Comparison of ENCODE assay signal across 8 cellular contexts in the genomic region with DNA sequence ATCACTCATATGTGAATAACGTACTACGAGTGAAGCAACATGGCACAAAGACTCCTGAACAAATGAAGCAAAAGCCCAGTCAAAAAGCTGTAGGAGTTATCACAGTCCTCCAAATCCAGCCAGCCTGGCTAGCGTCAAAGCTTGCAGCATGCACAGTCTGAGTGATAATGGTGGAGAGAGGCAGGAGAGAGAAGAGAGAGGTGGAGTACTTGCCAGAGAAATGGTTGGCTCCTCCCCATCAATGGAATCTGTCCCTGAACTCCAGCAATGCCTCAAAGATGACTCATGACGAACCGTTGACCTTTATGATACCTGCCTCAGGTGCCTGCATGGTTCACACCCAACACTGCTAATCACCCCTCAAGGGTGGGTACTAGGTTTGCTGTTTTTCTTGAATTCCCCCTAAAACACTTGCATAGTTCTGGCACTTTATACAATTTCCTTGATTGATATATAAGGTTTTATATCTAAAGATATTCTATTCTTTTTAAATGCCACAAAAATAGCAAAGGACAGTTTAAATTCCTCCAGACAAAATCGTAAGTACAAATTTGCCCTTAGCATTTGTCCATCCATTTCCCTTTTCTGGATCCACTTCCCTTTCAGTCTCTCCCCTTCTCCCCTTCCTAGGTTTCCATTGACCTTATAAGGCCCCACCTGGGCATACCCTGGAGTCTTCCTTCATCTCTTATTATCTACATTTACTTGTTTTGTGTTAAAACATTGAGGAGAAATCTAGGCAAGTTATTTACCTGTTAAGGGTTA. TPM values are rescaled to one million over a fixed set of nuclear protein-coding genes. Genes with fewer than 3 reads are reported as not detected.
DNase-seq lines count a peak whose midpoint lies in the region; ATAC-seq and TF ChIP-seq lines count a peak whose summit lies in the region.

No MANE protein-coding gene starts in this region.

- H3K4me3 ChIP-seq in GM23248 (no peak overlapping the region), gastrocnemius medialis (no peak overlapping the region), lower leg skin (ENCODE audit: low read depth, poor library complexity, severe bottlenecking) (no peak overlapping the region)

- no peaks in the 10 kb centered on the region for H4K20me1 ChIP-seq in GM23248 (ENCODE audit: insufficient read depth)

- TF ChIP-seq CTCF in WTC11 (IDR thresholded peaks at IDR 0.05) (no peak), gastrocnemius medialis (IDR thresholded peaks at IDR 0.05 in 4 of 5, conservative IDR thresholded peaks at IDR 0.05 in 1 of 5) (no peak), lower leg skin (IDR thresholded peaks at IDR 0.05) (no peak), GM10248 (IDR thresholded peaks at IDR 0.05; ENCODE audit: control extremely low read depth, extremely low read depth, low read depth, missing control alignments) (no peak)

- H3K9me2 ChIP-seq in GM23248 (ENCODE audit: insufficient read depth), result no peaks in the 10 kb centered on the region

- no peak overlapping the region for H3K4me2 ChIP-seq in GM23248 (ENCODE audit: unreplicated experiment)

- in situ Hi-C loops in GM23248 (cut with MboI), result no loop called here
- in situ Hi-C loops in gastrocnemius medialis (cut with MboI; ENCODE audit: low sequenced_read_pairs in 4 of 4), result no loop called here

- H3K36me3 ChIP-seq in GM23248 (ENCODE audit: low read depth), result no peaks in the 10 kb centered on the region
- H3K36me3 ChIP-seq in gastrocnemius medialis, result no peaks in the 10 kb centered on the region

- H3K4me1 Mint-ChIP-seq in WTC11, result peaks cover 14% of the 10 kb centered on the region

- ATAC-seq in WTC11 (peak; percentile 62), Right ventricle myocardium superior (ENCODE audit: poor library complexity) (peak; percentile 64), gastrocnemius medialis (no peak), GM18907 (IDR thresholded peaks at IDR 0.05; ENCODE audit: unreplicated experiment) (no peak)

- H3F3A ChIP-seq in GM23248 (ENCODE audit: insufficient read depth), result peaks cover 30% of the 10 kb centered on the region

- H2AFZ ChIP-seq in GM23248, result peak overlapping the region; percentile 69

- no peaks in the 10 kb centered on the region for H3K79me2 ChIP-seq in GM23248 (ENCODE audit: insufficient read depth)

- no peaks in the 10 kb centered on the region; the same call in 1 of the 2 replicates for H3K27me3 Mint-ChIP-seq in WTC11 (ENCODE audit: low read depth)

- H3K9me3 ChIP-seq in GM23248 (ENCODE audit: low read depth) (no peaks in the 10 kb centered on the region), gastrocnemius medialis (no peaks in the 10 kb centered on the region)

- intact Hi-C loops in Right ventricle myocardium superior (cut with DNase I), result no loop called here
- intact Hi-C loops in gastrocnemius medialis (cut with DNase I; ENCODE audit: low total_unique reads), result loop anchor here (5.0 kb wide), 1 partner anchor 49 kb away; no protein-coding TSS in a partner anchor
- intact Hi-C loops in lower leg skin (cut with DNase I; ENCODE audit: low total_unique reads), result no loop called here

- H3K27me3 ChIP-seq in GM23248 (replicated peaks; ENCODE audit: insufficient read depth) (no peaks in the 10 kb centered on the region), gastrocnemius medialis (no peaks in the 10 kb centered on the region)

- DNase-seq in GM23248, result no peak
- DNase-seq in WTC11 (ENCODE audit: low spot score), result no peak
- no peak for DNase-seq in Right ventricle myocardium superior
- DNase-seq in gastrocnemius medialis, result no peak
- DNase-seq in NCI-H2196 treated with DMSO at 0.1 percent for 48 hours (lab: John Stamatoyannopoulos, UW; ENCODE audit: unreplicated experiment), result no peak
- DNase-seq in lower leg skin (ENCODE audit: low spot score in 2 of 2), result no peak
- no peak for DNase-seq in GM10248 (ENCODE audit: extremely low spot score)

- H3K27ac ChIP-seq in GM23248 (peak overlapping the region; percentile 78), gastrocnemius medialis (peak overlapping the region; percentile 59 to 76 (median 68))

- POLR2A ChIA-PET in WTC11 (lab: Charles Lee), result no interaction called here
- POLR2A ChIA-PET in GM10248 (lab: Yijun Ruan, JAX), result no interaction called here

- H3K4me1 ChIP-seq in GM23248 (ENCODE audit: insufficient read depth) (peaks cover 29% of the 10 kb centered on the region), gastrocnemius medialis (peaks cover 7 to 24% of the 10 kb centered on the region in 2 donors)

- WGBS in GM23248 (ENCODE audit: low coverage in 1 of 2, low lambda C conversion rate in 2 of 2, missing lambda C conversion rate in 2 of 2), 2 experiments, result 90 to 93% methylated on average over 6 of the region's 6 CpGs
- 68 to 71% methylated on average over 6 of the region's 6 CpGs for WGBS in lower leg skin, 2 donors

- H3K4me3 Mint-ChIP-seq in WTC11, result no peak overlapping the region

- H3K9ac ChIP-seq in GM23248, result peak overlapping the region; percentile 13; the same call in 1 of the 2 replicates

- CTCF ChIA-PET in WTC11 (lab: Charles Lee), result interaction anchor here (1.0 kb wide), 1 partner anchor 15 kb away, joined by 3 read pairs; no protein-coding TSS in a partner anchor
- CTCF ChIA-PET in GM10248 (lab: Yijun Ruan, JAX), result interaction anchor here (1.1 to 1.5 kb wide), 2 partner anchors 10 to 44 kb away, joined by 3 to 4 read pairs; a partner anchor contains a TSS

- H3K9me3 Mint-ChIP-seq in WTC11, result no peaks in the 10 kb centered on the region

- no peak overlapping the region for H3K27ac Mint-ChIP-seq in WTC11

- no peak for TF ChIP-seq POLR2A in gastrocnemius medialis (IDR thresholded peaks at IDR 0.05)
- TF ChIP-seq POLR2A in lower leg skin (IDR thresholded peaks at IDR 0.05), result no peak

- H3K36me3 Mint-ChIP-seq in WTC11, result no peaks in the 10 kb centered on the region

TF ChIP-seq in WTC11, 78 proteins besides CTCF, POLR2A, EP300 and RAD21 (continues in another document):
- TF ChIP-seq ZNF232 (CRISPR knock-in tag; IDR thresholded peaks at IDR 0.05) (no peak), IRF2 (CRISPR knock-in tag; IDR thresholded peaks at IDR 0.05; ENCODE audit: borderline replicate concordance, low read depth) (no peak), SMAD3 (CRISPR knock-in tag; IDR thresholded peaks at IDR 0.05; ENCODE audit: borderline replicate concordance) (no peak), ZNF219 (CRISPR knock-in tag; IDR thresholded peaks at IDR 0.05; ENCODE audit: borderline replicate concordance) (no peak), CREM (CRISPR knock-in tag; IDR thresholded peaks at IDR 0.05) (no peak), ATF1 (CRISPR knock-in tag; IDR thresholded peaks at IDR 0.05) (no peak), ESRRA (CRISPR knock-in tag; IDR thresholded peaks at IDR 0.05; ENCODE audit: borderline replicate concordance) (no peak)
- TF ChIP-seq, protein P1, sequence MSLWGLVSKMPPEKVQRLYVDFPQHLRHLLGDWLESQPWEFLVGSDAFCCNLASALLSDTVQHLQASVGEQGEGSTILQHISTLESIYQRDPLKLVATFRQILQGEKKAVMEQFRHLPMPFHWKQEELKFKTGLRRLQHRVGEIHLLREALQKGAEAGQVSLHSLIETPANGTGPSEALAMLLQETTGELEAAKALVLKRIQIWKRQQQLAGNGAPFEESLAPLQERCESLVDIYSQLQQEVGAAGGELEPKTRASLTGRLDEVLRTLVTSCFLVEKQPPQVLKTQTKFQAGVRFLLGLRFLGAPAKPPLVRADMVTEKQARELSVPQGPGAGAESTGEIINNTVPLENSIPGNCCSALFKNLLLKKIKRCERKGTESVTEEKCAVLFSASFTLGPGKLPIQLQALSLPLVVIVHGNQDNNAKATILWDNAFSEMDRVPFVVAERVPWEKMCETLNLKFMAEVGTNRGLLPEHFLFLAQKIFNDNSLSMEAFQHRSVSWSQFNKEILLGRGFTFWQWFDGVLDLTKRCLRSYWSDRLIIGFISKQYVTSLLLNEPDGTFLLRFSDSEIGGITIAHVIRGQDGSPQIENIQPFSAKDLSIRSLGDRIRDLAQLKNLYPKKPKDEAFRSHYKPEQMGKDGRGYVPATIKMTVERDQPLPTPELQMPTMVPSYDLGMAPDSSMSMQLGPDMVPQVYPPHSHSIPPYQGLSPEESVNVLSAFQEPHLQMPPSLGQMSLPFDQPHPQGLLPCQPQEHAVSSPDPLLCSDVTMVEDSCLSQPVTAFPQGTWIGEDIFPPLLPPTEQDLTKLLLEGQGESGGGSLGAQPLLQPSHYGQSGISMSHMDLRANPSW (CRISPR knock-in tag; conservative IDR thresholded peaks at IDR 0.05; ENCODE audit: low read depth), result no peak

RNA-seq across cellular contexts. Expression of a gene that starts 10.2 kb away (rescaled TPM):
- 8.3 and 8.5 TPM in 2 replicates for total RNA-seq in GM23248 (2014; rRNA removed; shearing (Covaris generic))
- polyA plus RNA-seq in GM23248 (2016; fragmentation: Nextera tagmentation; extraction: Ambion mirVana), result 10.4 and 13.4 TPM in 2 replicates
- total RNA-seq in WTC11 (2021) (0.80 to 2.3 TPM (median 1.6 TPM) in 3 replicates), Right ventricle myocardium superior (49.9 TPM), gastrocnemius medialis (10 to 100 TPM; 20.6 to 88.6 (median 44.0) TPM), lower leg skin (10 to 100 TPM; 44.9 to 84.7 (median 82.1) TPM)

RNA-seq across cellular contexts. Expression of a gene that starts 12.8 kb away (rescaled TPM):
- total RNA-seq in GM23248 (2014; rRNA removed; shearing (Covaris generic)), result not detected in 2 replicates
- not detected in 2 replicates for polyA plus RNA-seq in GM23248 (2016; fragmentation: Nextera tagmentation; extraction: Ambion mirVana)
- 0.09 to 0.14 TPM in 2 of 3 replicates, not detected in the other for total RNA-seq in WTC11 (2021)
- 0.24 TPM for total RNA-seq in Right ventricle myocardium superior
- under 1 TPM in 1 of 4 donors, not detected in 3; 0.42 TPM for total RNA-seq in gastrocnemius medialis
- 1 to 10 TPM in 2 of 4 donors, under 1 TPM in 2; 0.47 to 3.5 (median 1.6) TPM for total RNA-seq in lower leg skin

RNA-seq across cellular contexts. Expression of a gene that starts 21.7 kb away (rescaled TPM):
- not detected in 2 replicates for total RNA-seq in GM23248 (2014; rRNA removed; shearing (Covaris generic))
- not detected in 2 replicates for polyA plus RNA-seq in GM23248 (2016; fragmentation: Nextera tagmentation; extraction: Ambion mirVana)
- total RNA-seq in WTC11 (2021) (not detected in 3 replicates), Right ventricle myocardium superior (not detected), gastrocnemius medialis (not detected), lower leg skin (not detected)

Comparison
In these comparisons a context has a peak if more than half of its experiments do, and no peak if none do; other contexts are left out.
1. ATAC-seq: peak in WTC11 (single experiment) and Right ventricle myocardium superior (single experiment); none in gastrocnemius medialis (0 of 2) and GM18907 (single experiment).